ENCODE assay signal across 8 cellular contexts in the genomic region with DNA sequence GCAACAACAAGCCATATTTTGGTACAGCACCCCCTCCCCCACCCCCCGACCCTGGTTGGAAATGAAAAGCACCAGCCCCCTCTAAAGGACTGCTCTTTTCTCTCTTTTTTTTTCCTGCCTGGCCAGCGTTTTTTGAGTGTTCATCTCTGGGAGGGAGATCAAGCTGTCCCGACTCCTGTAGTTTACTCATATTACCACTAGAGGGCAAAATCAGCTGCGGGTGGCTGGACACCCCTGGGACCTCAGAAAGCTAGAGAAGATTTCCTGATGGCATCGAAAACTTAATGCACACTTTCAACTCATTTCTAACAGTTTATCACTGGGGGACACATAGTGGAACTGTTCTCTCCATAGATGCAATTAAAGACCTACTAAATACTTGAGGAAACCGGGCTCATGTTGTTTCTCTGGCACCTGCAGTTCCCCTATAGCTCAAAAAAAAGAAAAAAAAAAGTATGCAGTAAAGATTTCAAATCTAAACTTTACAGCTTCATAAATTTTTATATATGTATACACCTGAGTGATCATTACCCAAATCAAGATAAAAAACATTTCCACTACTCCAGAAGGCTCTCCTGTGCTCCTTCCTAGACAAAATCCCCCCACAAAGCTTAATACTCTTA. TPM values are rescaled to one million over a fixed set of nuclear protein-coding genes. Genes with fewer than 3 reads are reported as not detected.
DNase-seq lines count a peak whose midpoint lies in the region; ATAC-seq and TF ChIP-seq lines count a peak whose summit lies in the region.

No MANE protein-coding gene starts in this region.

- no peak overlapping the region for H3K27ac ChIP-seq in CD4-positive, alpha-beta T cell (ENCODE audit: low read depth, low read length)

- intact Hi-C loops in CD4-positive, alpha-beta T cell (cut with DNase I, micrococcal nuclease): loop anchor here in 1 of 2 experiments (2.0 kb wide), 1 partner anchor 446 kb away; no protein-coding TSS in a partner anchor
- intact Hi-C loops in mucosa of descending colon (cut with DNase I, micrococcal nuclease): loop anchor here in 1 of 2 donors (2.0 kb wide), 1 partner anchor 146 kb away; no protein-coding TSS in a partner anchor

- peak; percentile 91 for TF ChIP-seq CTCF in CD4-positive, alpha-beta T cell (IDR thresholded peaks at IDR 0.05)
- TF ChIP-seq CTCF in epithelial cell of esophagus (IDR thresholded peaks at IDR 0.05; ENCODE audit: insufficient read depth, low read depth, low read length, missing control alignments): peak; percentile 89
- TF ChIP-seq CTCF in mucosa of descending colon (IDR thresholded peaks at IDR 0.05): peak; percentile 70

- H3K9me3 ChIP-seq in CD4-positive, alpha-beta T cell (ENCODE audit: control insufficient read depth, low read length): no peaks in the 10 kb centered on the region
- no peaks in the 10 kb centered on the region for H3K9me3 ChIP-seq in mucosa of descending colon

- no peaks in the 10 kb centered on the region for H3K27me3 ChIP-seq in CD4-positive, alpha-beta T cell (ENCODE audit: control insufficient read depth, insufficient read depth, low read length)

- H3K4me3 Mint-ChIP-seq in CD4-positive, alpha-beta T cell: no peak overlapping the region

- no peak overlapping the region for H3K4me3 ChIP-seq in epithelial cell of esophagus (ENCODE audit: low read length)
- no peak overlapping the region for H3K4me3 ChIP-seq in mucosa of descending colon

- peaks cover 5% of the 10 kb centered on the region for H3K27me3 Mint-ChIP-seq in CD4-positive, alpha-beta T cell

- DNase-seq in CD4-positive, alpha-beta T cell: peak; percentile 2 to 43 (median 18)
- peak; percentile 40 for DNase-seq in HS-27A (ENCODE audit: low read depth)
- peak; percentile 69 for DNase-seq in NCI-H82 treated with DMSO at 0.1 percent for 48 hours (lab: John Stamatoyannopoulos, UW; ENCODE audit: unreplicated experiment)
- DNase-seq in activated CD8-positive, alpha-beta memory T cell treated with anti-CD3 and anti-CD28 coated beads, Interleukin-2, amount 50 U/mL, for 24 hours (ENCODE audit: extremely low read depth): peak; percentile 2
- DNase-seq in epithelial cell of esophagus (ENCODE audit: low read depth): peak; percentile 68
- peak in 1 of 3 donors; percentile 45 for DNase-seq in mucosa of descending colon
- peak; percentile 89 for DNase-seq in superior temporal gyrus (ENCODE audit: extremely low spot score)

- POLR2A ChIA-PET in CD4-positive, alpha-beta T cell (lab: Charles Lee): interaction anchor here (1.0 to 2.0 kb wide), 2 partner anchors 39 to 146 kb away, joined by 6 to 20 read pairs; a partner anchor contains a TSS

- H3K36me3 Mint-ChIP-seq in CD4-positive, alpha-beta T cell (ENCODE audit: low read depth): no peaks in the 10 kb centered on the region

- H3K4me1 Mint-ChIP-seq in CD4-positive, alpha-beta T cell (ENCODE audit: low read depth): no peaks in the 10 kb centered on the region

- CTCF ChIA-PET in CD4-positive, alpha-beta T cell (lab: Charles Lee): interaction anchor here (0.6 to 4.2 kb wide), 24 partner anchors 8 to 446 kb away, joined by 3 to 81 read pairs (median 4); a partner anchor contains a TSS

- peak; percentile 81 for ATAC-seq in CD4-positive, alpha-beta T cell (ENCODE audit: poor library complexity)
- ATAC-seq in mucosa of descending colon (peak; percentile 88), GM18498 (IDR thresholded peaks at IDR 0.05; ENCODE audit: unreplicated experiment) (no peak)

- no peak overlapping the region for H3K27ac Mint-ChIP-seq in CD4-positive, alpha-beta T cell

- H3K36me3 ChIP-seq in mucosa of descending colon (ENCODE audit: low read depth): no peaks in the 10 kb centered on the region

- no peaks in the 10 kb centered on the region for H3K9me3 Mint-ChIP-seq in CD4-positive, alpha-beta T cell

- H3K4me1 ChIP-seq in mucosa of descending colon (ENCODE audit: low read depth): no peaks in the 10 kb centered on the region

RNA-seq across cellular contexts. Expression of a gene that starts 24.4 kb away (rescaled TPM):
- total RNA-seq in CD4-positive, alpha-beta T cell: 10 to 100 TPM; 17.4 to 20.1 TPM
- 1 to 10 TPM; 3.7 to 6.2 (median 4.4) TPM for total RNA-seq in mucosa of descending colon

RNA-seq across cellular contexts. Expression of a gene that starts 38.5 kb away (rescaled TPM):
- total RNA-seq in CD4-positive, alpha-beta T cell: 10 to 100 TPM; 77.2 to 82.7 TPM
- total RNA-seq in mucosa of descending colon: 10 to 100 TPM; 55.3 to 80.4 (median 60.7) TPM
